Comparison of ENCODE assay signal across 1 cellular context in genomic region chr17:185445-186138, GRCh38.
TF ChIP-seq lines count a peak whose summit lies in the region.

No MANE protein-coding gene starts in this region.

TF ChIP-seq in GM23338, 12 proteins besides CTCF, POLR2A, EP300 and RAD21 (continued from another document):
- TF ChIP-seq REST (IDR thresholded peaks at IDR 0.05; ENCODE audit: unreplicated experiment), result no peak
- no peak for TF ChIP-seq ZNF331 (CRISPR knock-in tag; IDR thresholded peaks at IDR 0.05; ENCODE audit: low read depth)
- TF ChIP-seq STAT1 (IDR thresholded peaks at IDR 0.05; ENCODE audit: unreplicated experiment), result no peak
